In the genomic region with DNA sequence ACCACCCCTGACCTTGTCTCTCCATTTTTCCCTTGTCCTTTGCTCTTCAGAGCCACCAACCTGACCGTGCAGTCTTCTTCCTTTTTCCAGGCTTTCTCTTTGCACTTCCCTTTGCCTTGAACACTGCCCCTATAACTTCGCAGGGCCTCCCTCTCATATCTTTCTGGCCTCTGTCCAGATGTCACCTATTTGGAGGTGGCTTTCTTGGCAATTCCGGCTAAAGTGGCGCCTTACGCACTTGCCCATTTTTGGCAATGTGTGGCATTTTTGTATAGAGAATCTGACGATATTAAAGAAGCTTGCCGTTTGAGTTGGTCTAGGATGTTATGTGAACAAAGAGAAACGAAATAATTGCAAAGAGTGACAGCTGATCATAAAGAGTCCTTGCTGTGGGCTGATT, we compare ENCODE assay signal across 8 cellular contexts. TPM values are rescaled to one million over a fixed set of nuclear protein-coding genes. Genes with fewer than 3 reads are reported as not detected.
A peak's percentile ranks its signal among the peaks of the same experiment; 100 is the strongest.
DNase-seq lines count a peak whose midpoint lies in the region; TF ChIP-seq lines count a peak whose summit lies in the region.

No MANE protein-coding gene starts in this region.

- no peaks in the 10 kb centered on the region for H3K27me3 ChIP-seq in liver (ENCODE audit: control insufficient read depth in 4 of 4, insufficient read depth in 4 of 4, low read length in 3 of 4)
- H3K27me3 ChIP-seq in tibial nerve = peaks cover 0 to 5% of the 10 kb centered on the region in 2 donors

- no peak for TF ChIP-seq EP300 in tibial nerve (IDR thresholded peaks at IDR 0.05)

- peak overlapping the region; percentile 22 for H3K27ac Mint-ChIP-seq in activated naive CD4-positive, alpha-beta T cell treated with anti-CD3 and anti-CD28 coated beads for 36 hours
- H3K27ac Mint-ChIP-seq in activated naive CD8-positive, alpha-beta T cell treated with anti-CD3 and anti-CD28 coated beads for 36 hours = peak overlapping the region; percentile 95

- DNase-seq in activated naive CD4-positive, alpha-beta T cell treated with anti-CD3 and anti-CD28 coated beads for 36 hours = no peak
- no peak for DNase-seq in activated naive CD4-positive, alpha-beta T cell treated with anti-CD3 and anti-CD28 coated beads, Interleukin-2, amount 50 U/mL, for 16 hours
- DNase-seq in activated naive CD8-positive, alpha-beta T cell treated with anti-CD3 and anti-CD28 coated beads for 36 hours = no peak
- DNase-seq in tibial nerve (ENCODE audit: low spot score in 2 of 2) = no peak
- no peak for DNase-seq in GM20000 (ENCODE audit: low spot score)
- no peak for DNase-seq in AG08395 (ENCODE audit: low spot score)
- DNase-seq in stimulated activated CD4-positive, alpha-beta T cell treated with anti-CD3 and anti-CD28 coated beads, Interleukin-4, amount 100 ng/mL, for 24 hours = no peak

- peak overlapping the region; percentile 64 to 90 (median 66) for H3K4me3 ChIP-seq in liver (ENCODE audit: low read depth in 1 of 3, low read length in 3 of 3)
- H3K4me3 ChIP-seq in tibial nerve = peak overlapping the region; percentile 52 to 83 (median 66)

- CTCF ChIA-PET in activated naive CD4-positive, alpha-beta T cell treated with anti-CD3 and anti-CD28 coated beads for 36 hours (lab: Charles Lee) = no interaction called here

- intact Hi-C loops in activated naive CD4-positive, alpha-beta T cell treated with anti-CD3 and anti-CD28 coated beads for 36 hours (cut with micrococcal nuclease) = loop anchor here (2.0 kb wide), 1 partner anchor 42 kb away; no protein-coding TSS in a partner anchor

- peak overlapping the region; percentile 84 for H3K4me3 Mint-ChIP-seq in activated naive CD4-positive, alpha-beta T cell treated with anti-CD3 and anti-CD28 coated beads for 36 hours
- peak overlapping the region; percentile 86 for H3K4me3 Mint-ChIP-seq in activated naive CD8-positive, alpha-beta T cell treated with anti-CD3 and anti-CD28 coated beads for 36 hours

- peaks cover 58% of the 10 kb centered on the region for H3K36me3 Mint-ChIP-seq in activated naive CD4-positive, alpha-beta T cell treated with anti-CD3 and anti-CD28 coated beads for 36 hours (ENCODE audit: low read depth)
- H3K36me3 Mint-ChIP-seq in activated naive CD8-positive, alpha-beta T cell treated with anti-CD3 and anti-CD28 coated beads for 36 hours = peaks cover 57% of the 10 kb centered on the region

- H3K27ac ChIP-seq in liver (ENCODE audit: low read depth in 1 of 2, low read length in 2 of 2) (no peak overlapping the region), tibial nerve (peak overlapping the region in 3 of 4 donors; percentile 72 to 88 (median 78))

- peaks cover 3 to 20% (median 20%) of the 10 kb centered on the region in 4 donors for H3K9me3 ChIP-seq in liver (ENCODE audit: control insufficient read depth in 4 of 4, low read length in 3 of 4)
- peaks cover 0 to 58% (median 10%) of the 10 kb centered on the region in 4 donors for H3K9me3 ChIP-seq in tibial nerve

- H3K4me1 ChIP-seq in liver (ENCODE audit: control insufficient read depth in 4 of 4, insufficient read depth in 4 of 4, low read length in 3 of 4) (peaks cover 2 to 18% (median 13%) of the 10 kb centered on the region in 4 donors), tibial nerve (peaks cover 0 to 20% (median 13%) of the 10 kb centered on the region in 4 donors)

- WGBS in liver = 53% methylated on average over 8 of the region's 8 CpGs
- 36 to 43% methylated on average over 8 of the region's 8 CpGs for WGBS in tibial nerve, 2 donors

- no peak for TF ChIP-seq RAD21 in liver (IDR thresholded peaks at IDR 0.05)

- TF ChIP-seq CTCF in liver (IDR thresholded peaks at IDR 0.05; ENCODE audit: low read depth, low read length, missing input control) (no peak), tibial nerve (IDR thresholded peaks at IDR 0.05) (no peak), GM20000 (IDR thresholded peaks at IDR 0.05; ENCODE audit: extremely low read depth, missing control alignments) (no peak)

- H3K4me1 Mint-ChIP-seq in activated naive CD4-positive, alpha-beta T cell treated with anti-CD3 and anti-CD28 coated beads for 36 hours (ENCODE audit: low read depth) = peaks cover 21% of the 10 kb centered on the region
- H3K4me1 Mint-ChIP-seq in activated naive CD8-positive, alpha-beta T cell treated with anti-CD3 and anti-CD28 coated beads for 36 hours = peaks cover 23% of the 10 kb centered on the region

- H3K9ac ChIP-seq in liver (ENCODE audit: low read depth in 1 of 2, low read length in 2 of 2) = peak overlapping the region in 1 of 2 donors; percentile 81

- peaks cover 28% of the 10 kb centered on the region for H3K9me3 Mint-ChIP-seq in activated naive CD4-positive, alpha-beta T cell treated with anti-CD3 and anti-CD28 coated beads for 36 hours
- peaks cover 22% of the 10 kb centered on the region for H3K9me3 Mint-ChIP-seq in activated naive CD8-positive, alpha-beta T cell treated with anti-CD3 and anti-CD28 coated beads for 36 hours

- TF ChIP-seq POLR2A in tibial nerve (IDR thresholded peaks at IDR 0.05) = no peak

- H3K27me3 Mint-ChIP-seq in activated naive CD4-positive, alpha-beta T cell treated with anti-CD3 and anti-CD28 coated beads for 36 hours (ENCODE audit: low read depth) = peaks cover 19% of the 10 kb centered on the region
- H3K27me3 Mint-ChIP-seq in activated naive CD8-positive, alpha-beta T cell treated with anti-CD3 and anti-CD28 coated beads for 36 hours = peaks cover 14% of the 10 kb centered on the region

- H3K36me3 ChIP-seq in liver (ENCODE audit: control insufficient read depth in 4 of 4, insufficient read depth in 3 of 4, low read depth in 1 of 4, low read length in 3 of 4) (peaks cover 9 to 27% (median 26%) of the 10 kb centered on the region in 4 donors), tibial nerve (peaks cover under 1 to 48% (median 17%) of the 10 kb centered on the region in 3 donors)

TF ChIP-seq in liver, 16 proteins besides CTCF, POLR2A, EP300 and RAD21:
- TF ChIP-seq, protein P1, sequence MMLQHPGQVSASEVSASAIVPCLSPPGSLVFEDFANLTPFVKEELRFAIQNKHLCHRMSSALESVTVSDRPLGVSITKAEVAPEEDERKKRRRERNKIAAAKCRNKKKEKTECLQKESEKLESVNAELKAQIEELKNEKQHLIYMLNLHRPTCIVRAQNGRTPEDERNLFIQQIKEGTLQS (IDR thresholded peaks at IDR 0.05) = no peak

RNA-seq across cellular contexts. Expression of a gene that starts 0.9 kb away (rescaled TPM):
- 1 to 10 TPM; 3.2 to 3.5 TPM for total RNA-seq in activated naive CD4-positive, alpha-beta T cell treated with anti-CD3 and anti-CD28 coated beads for 36 hours
- total RNA-seq in activated naive CD8-positive, alpha-beta T cell treated with anti-CD3 and anti-CD28 coated beads for 36 hours = 1 to 10 TPM; 8.2 to 8.4 TPM
- total RNA-seq in liver = 1 to 10 TPM; 3.8 to 8.4 TPM
- under 1 TPM; 0.38 to 0.58 TPM for polyA plus RNA-seq in liver
- 10 to 100 TPM in 1 of 4 donors, 1 to 10 TPM in 3; 7.3 to 10.6 (median 7.9) TPM for total RNA-seq in tibial nerve

RNA-seq across cellular contexts. Expression of a gene that starts 29.9 kb away (rescaled TPM):
- 1 to 10 TPM; 3.3 to 3.6 TPM for total RNA-seq in activated naive CD4-positive, alpha-beta T cell treated with anti-CD3 and anti-CD28 coated beads for 36 hours
- total RNA-seq in activated naive CD8-positive, alpha-beta T cell treated with anti-CD3 and anti-CD28 coated beads for 36 hours = 10 to 100 TPM; 10.3 to 10.5 TPM
- 1 to 10 TPM; 3.2 to 5.6 TPM for total RNA-seq in liver
- 1 to 10 TPM in 1 of 2 donors, under 1 TPM in 1; 0.90 to 1.3 TPM for polyA plus RNA-seq in liver
- total RNA-seq in tibial nerve = 1 to 10 TPM; 5.1 to 7.6 (median 6.0) TPM

RNA-seq across cellular contexts. Expression of a gene that starts 40.9 kb away (rescaled TPM):
- total RNA-seq in activated naive CD4-positive, alpha-beta T cell treated with anti-CD3 and anti-CD28 coated beads for 36 hours = 10 to 100 TPM; 61.4 to 63.3 TPM
- total RNA-seq in activated naive CD8-positive, alpha-beta T cell treated with anti-CD3 and anti-CD28 coated beads for 36 hours = 10 to 100 TPM; 40.5 to 44.3 TPM
- total RNA-seq in liver (10 to 100 TPM; 36.4 to 54.4 TPM), tibial nerve (10 to 100 TPM; 68.4 to 94.3 (median 85.1) TPM)
- 1 to 10 TPM in 1 of 2 donors, under 1 TPM in 1; 0.24 to 2.3 TPM for polyA plus RNA-seq in liver

RNA-seq across cellular contexts. Expression of a gene that starts 42.2 kb away (rescaled TPM):
- total RNA-seq in activated naive CD4-positive, alpha-beta T cell treated with anti-CD3 and anti-CD28 coated beads for 36 hours = 1 to 10 TPM; 3.1 to 3.4 TPM
- 1 to 10 TPM; 6.3 to 8.2 TPM for total RNA-seq in activated naive CD8-positive, alpha-beta T cell treated with anti-CD3 and anti-CD28 coated beads for 36 hours
- 1 to 10 TPM; 2.8 to 6.1 TPM for total RNA-seq in liver
- polyA plus RNA-seq in liver = 1 to 10 TPM; 3.1 to 4.2 TPM
- total RNA-seq in tibial nerve = 10 to 100 TPM in 3 of 4 donors, 1 to 10 TPM in 1; 4.8 to 20.6 (median 18.8) TPM

RNA-seq across cellular contexts. Expression of a gene that starts 42.2 kb away (rescaled TPM):
- total RNA-seq in activated naive CD4-positive, alpha-beta T cell treated with anti-CD3 and anti-CD28 coated beads for 36 hours = 1 to 10 TPM in 1 of 2 experiments, under 1 TPM in 1; 0.84 to 1.3 TPM
- 1 to 10 TPM; 1.6 to 1.8 TPM for total RNA-seq in activated naive CD8-positive, alpha-beta T cell treated with anti-CD3 and anti-CD28 coated beads for 36 hours
- 1 to 10 TPM; 1.7 to 1.8 TPM for total RNA-seq in liver
- under 1 TPM; 0.22 to 0.33 TPM for polyA plus RNA-seq in liver
- total RNA-seq in tibial nerve = 1 to 10 TPM in 2 of 4 donors, under 1 TPM in 2; 0.78 to 1.8 (median 1.1) TPM

Comparison
In these comparisons a context has a peak if more than half of its experiments do, and no peak if none do; other contexts are left out.
1. H3K27ac ChIP-seq: peak in tibial nerve (3 of 4); none in liver (0 of 2).